ENCODE assay signal across 24 cellular contexts in genomic region chr16:13077816-13078215, GRCh38.
"Had no signal": no experiment of that assay in that cellular context is flagged by ENCODE, and none has a peak within 500 bp of the region (broad histone marks: within the 10 kb centered on the region; RNA-seq: fewer than 3 reads in every experiment).

No MANE protein-coding gene starts in this region.

- H3K4me1 ChIP-seq: adrenal gland, ascending aorta, psoas muscle, right atrium auricular region, stomach, suprapubic skin, transverse colon had no signal

- DNase-seq: activated B cell treated with CpG ODN at 0.5 μM for 24 hours; activated CD4-positive, alpha-beta T cell treated with anti-CD3 and anti-CD28 coated beads for 36 hours; activated CD4-positive, alpha-beta T cell treated with anti-CD3 and anti-CD28 coated beads, Interleukin-2, amount 50 U/mL, for 4 hours; activated CD8-positive, alpha-beta memory T cell treated with anti-CD3 and anti-CD28 coated beads for 24 hours; activated CD8-positive, alpha-beta memory T cell treated with anti-CD3 and anti-CD28 coated beads, Interleukin-2, amount 50 U/mL, for 4 hours; activated naive CD4-positive, alpha-beta T cell; activated T-cell treated with anti-CD3 and anti-CD28 coated beads, Interleukin-2, amount 50 U/mL, for 24 hours; adrenal gland; brain microvascular endothelial cell; caudate nucleus; effector CD4-positive, alpha-beta T cell; erythroblast; foreskin fibroblast; left colon; ovary; psoas muscle; stimulated activated CD4-positive, alpha-beta T cell treated with anti-CD3 and anti-CD28 coated beads, Interleukin-12 subunit alpha, Interleukin-12 subunit beta, amount 100 ng/mL, for 4 hours; stimulated activated CD4-positive, alpha-beta T cell treated with anti-CD3 and anti-CD28 coated beads, Interleukin-4, amount 100 ng/mL, for 4 hours; stomach; transverse colon had no signal

- H3K9me3 ChIP-seq: adrenal gland, ascending aorta, neutrophil, ovary, psoas muscle, right atrium auricular region, stomach, suprapubic skin, transverse colon had no signal

- ATAC-seq: activated CD4-positive, alpha-beta T cell treated with anti-CD3 and anti-CD28 coated beads for 36 hours; left colon; psoas muscle had no signal

- H3K27ac ChIP-seq: adrenal gland, ascending aorta, brain microvascular endothelial cell, neutrophil, ovary, psoas muscle, right atrium auricular region, stomach, suprapubic skin, transverse colon had no signal

- H3K4me3 ChIP-seq: adrenal gland, ascending aorta, ovary, psoas muscle, right atrium auricular region, stomach, suprapubic skin, transverse colon had no signal

- H3K27me3 ChIP-seq: adrenal gland, ascending aorta, brain microvascular endothelial cell, neutrophil, ovary, right atrium auricular region, stomach, suprapubic skin, transverse colon had no signal

- H3K36me3 ChIP-seq: adrenal gland, ascending aorta, brain microvascular endothelial cell, neutrophil, ovary, right atrium auricular region, stomach, suprapubic skin, transverse colon had no signal
